Comparison of ENCODE assay signal across 8 cellular contexts in the genomic region with DNA sequence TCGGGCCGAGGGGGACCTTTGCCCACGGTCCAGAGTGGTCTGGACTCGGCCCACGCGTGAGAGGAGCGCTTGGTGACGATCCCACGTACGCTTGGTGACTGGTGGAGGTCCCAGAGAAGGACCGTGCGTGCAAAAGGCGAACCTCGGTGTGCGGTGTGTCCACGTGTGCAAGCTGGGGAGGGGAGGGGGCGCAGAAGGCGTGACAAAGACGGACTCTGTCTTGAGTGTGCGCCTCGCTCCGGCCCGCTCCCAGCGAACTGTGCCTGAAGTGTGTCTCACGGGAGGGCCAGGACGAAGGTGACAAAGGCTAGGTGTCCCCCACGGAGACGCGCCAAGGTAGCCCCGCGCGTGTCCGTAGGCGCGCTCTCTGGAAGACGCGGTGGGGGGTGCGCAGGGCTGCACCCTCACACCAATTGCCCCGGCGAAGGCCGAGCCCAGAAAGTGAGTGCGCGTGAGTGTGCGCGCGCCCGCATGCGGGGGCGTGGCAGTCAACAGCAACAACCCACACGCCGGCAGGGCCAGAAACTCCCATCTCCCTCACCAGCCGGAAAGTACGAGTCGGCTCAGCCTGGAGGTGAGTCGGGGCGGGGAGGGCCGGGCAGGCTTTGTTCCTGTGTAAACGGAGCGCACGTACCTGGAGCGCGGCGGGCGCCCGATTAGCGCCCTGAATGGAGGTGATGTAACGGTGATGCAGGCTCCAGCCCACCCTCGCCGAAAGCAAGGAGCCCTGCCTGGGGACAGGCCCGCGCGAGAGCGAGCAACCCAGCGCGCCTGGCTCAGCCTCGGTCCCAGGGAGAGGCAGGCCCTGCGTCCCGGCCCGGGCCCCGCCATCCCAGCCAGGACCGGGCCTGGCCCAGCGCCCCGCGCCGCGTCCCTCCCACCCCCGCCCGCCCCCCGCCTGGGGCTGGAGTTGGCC. TPM values are rescaled to one million over a fixed set of nuclear protein-coding genes. Genes with fewer than 3 reads are reported as not detected.
DNase-seq lines count a peak whose midpoint lies in the region; ATAC-seq and TF ChIP-seq lines count a peak whose summit lies in the region.

A gene with protein sequence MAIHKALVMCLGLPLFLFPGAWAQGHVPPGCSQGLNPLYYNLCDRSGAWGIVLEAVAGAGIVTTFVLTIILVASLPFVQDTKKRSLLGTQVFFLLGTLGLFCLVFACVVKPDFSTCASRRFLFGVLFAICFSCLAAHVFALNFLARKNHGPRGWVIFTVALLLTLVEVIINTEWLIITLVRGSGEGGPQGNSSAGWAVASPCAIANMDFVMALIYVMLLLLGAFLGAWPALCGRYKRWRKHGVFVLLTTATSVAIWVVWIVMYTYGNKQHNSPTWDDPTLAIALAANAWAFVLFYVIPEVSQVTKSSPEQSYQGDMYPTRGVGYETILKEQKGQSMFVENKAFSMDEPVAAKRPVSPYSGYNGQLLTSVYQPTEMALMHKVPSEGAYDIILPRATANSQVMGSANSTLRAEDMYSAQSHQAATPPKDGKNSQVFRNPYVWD (plus strand): TSS at position 521 of the 916 bp plus-strand sequence. CDS start 7,689 bp downstream, outside the sequence.

- TF ChIP-seq CTCF in GM10266 (IDR thresholded peaks at IDR 0.05; ENCODE audit: control insufficient read depth, insufficient read depth, low read depth, missing control alignments): no peak

- H3K4me3 ChIP-seq in duodenal mucosa (ENCODE audit: low read depth in 1 of 2, low read length in 2 of 2): peak within 1 kb of the TSS; percentile 80 to 82

- peaks cover 0 to 6% of the 10 kb centered on the region in 2 donors for H3K27me3 ChIP-seq in duodenal mucosa (ENCODE audit: control insufficient read depth in 1 of 2, insufficient read depth in 2 of 2, low read length in 2 of 2)

- ATAC-seq in memory B cell (ENCODE audit: low read depth) (peak; percentile 63), HG03460 (IDR thresholded peaks at IDR 0.05; ENCODE audit: unreplicated experiment) (no peak)

- H3K36me3 Mint-ChIP-seq in activated CD4-positive, alpha-beta T cell treated with anti-CD3 and anti-CD28 coated beads, Interleukin-2, amount 10 ng/mL, durations not matched to agents 24 days and 14 days (ENCODE audit: low read depth): no peaks in the 10 kb centered on the region
- peaks cover 1% of the 10 kb centered on the region for H3K36me3 Mint-ChIP-seq in memory B cell

- peak within 1 kb of the TSS; percentile 45 for H3K27ac Mint-ChIP-seq in activated CD4-positive, alpha-beta T cell treated with anti-CD3 and anti-CD28 coated beads, Interleukin-2, amount 10 ng/mL, durations not matched to agents 24 days and 14 days
- no peak within 1 kb of the TSS for H3K27ac Mint-ChIP-seq in memory B cell

- H3K27me3 Mint-ChIP-seq in activated CD4-positive, alpha-beta T cell treated with anti-CD3 and anti-CD28 coated beads, Interleukin-2, amount 10 ng/mL, durations not matched to agents 24 days and 14 days: peaks cover 68% of the 10 kb centered on the region
- H3K27me3 Mint-ChIP-seq in memory B cell: peaks cover 17% of the 10 kb centered on the region

- H3K4me3 Mint-ChIP-seq in activated CD4-positive, alpha-beta T cell treated with anti-CD3 and anti-CD28 coated beads, Interleukin-2, amount 10 ng/mL, durations not matched to agents 24 days and 14 days: peak within 1 kb of the TSS; percentile 74
- H3K4me3 Mint-ChIP-seq in memory B cell: peak within 1 kb of the TSS; percentile 71

- peaks cover 38 to 43% of the 10 kb centered on the region in 2 donors for H3K4me1 ChIP-seq in duodenal mucosa (ENCODE audit: control insufficient read depth in 1 of 2, insufficient read depth in 2 of 2, low read length in 2 of 2)

- H3K4me1 Mint-ChIP-seq in activated CD4-positive, alpha-beta T cell treated with anti-CD3 and anti-CD28 coated beads, Interleukin-2, amount 10 ng/mL, durations not matched to agents 24 days and 14 days: peaks cover 11% of the 10 kb centered on the region
- peaks cover 6% of the 10 kb centered on the region for H3K4me1 Mint-ChIP-seq in memory B cell

- DNase-seq in GM10266 (ENCODE audit: extremely low spot score) (peak; percentile 83), NCI-H1105 (lab: John Stamatoyannopoulos, UW) (peak; percentile 24), memory B cell (ENCODE audit: low spot score in 2 of 2) (no peak), COLO829 (ENCODE audit: low spot score) (no peak)
- peak; percentile 86 for DNase-seq in activated CD4-positive, alpha-beta T cell treated with anti-CD3 and anti-CD28 coated beads, Interleukin-2, amount 10 ng/mL, durations not matched to agents 24 days and 14 days
- DNase-seq in stimulated activated CD8-positive, alpha-beta memory T cell treated with anti-CD3 and anti-CD28 coated beads, Interleukin-4, amount 100 ng/mL, for 24 hours (ENCODE audit: low read depth): peak; percentile 32

- H3K9ac ChIP-seq in duodenal mucosa (ENCODE audit: low read depth in 1 of 2, low read length in 2 of 2): peak within 1 kb of the TSS; percentile 87 to 99

- H3K9me3 Mint-ChIP-seq in activated CD4-positive, alpha-beta T cell treated with anti-CD3 and anti-CD28 coated beads, Interleukin-2, amount 10 ng/mL, durations not matched to agents 24 days and 14 days: no peaks in the 10 kb centered on the region
- no peaks in the 10 kb centered on the region for H3K9me3 Mint-ChIP-seq in memory B cell

- H3K9me3 ChIP-seq in duodenal mucosa (ENCODE audit: control insufficient read depth in 1 of 2, low read length in 2 of 2): no peaks in the 10 kb centered on the region

- intact Hi-C loops in activated CD4-positive, alpha-beta T cell treated with anti-CD3 and anti-CD28 coated beads, Interleukin-2, amount 10 ng/mL, durations not matched to agents 24 days and 14 days (cut with micrococcal nuclease): loop anchor here (10.0 kb wide), 1 partner anchor 63 kb away; no protein-coding TSS in a partner anchor

- peak within 1 kb of the TSS; percentile 96 for H3K27ac ChIP-seq in duodenal mucosa (ENCODE audit: low read depth, low read length)

- no peaks in the 10 kb centered on the region for H3K36me3 ChIP-seq in duodenal mucosa (ENCODE audit: control insufficient read depth in 1 of 2, insufficient read depth in 2 of 2, low read length in 2 of 2)

RNA-seq across cellular contexts. Expression of the gene that starts here (rescaled TPM):
- 0.42 and 0.54 TPM in 2 replicates for total RNA-seq in activated CD4-positive, alpha-beta T cell treated with anti-CD3 and anti-CD28 coated beads, Interleukin-2, amount 10 ng/mL, durations not matched to agents 24 days and 14 days

Comparison
In these comparisons a context has a peak if more than half of its experiments do, and no peak if none do; other contexts are left out.
1. Peak in DNase-seq in activated CD4-positive, alpha-beta T cell treated with anti-CD3 and anti-CD28 coated beads, Interleukin-2, amount 10 ng/mL, durations not matched to agents 24 days and 14 days; RNA of the gene not detected or under 1 TPM.
2. DNase-seq: peak in GM10266 (single experiment), NCI-H1105 (single experiment) and stimulated activated CD8-positive, alpha-beta memory T cell treated with anti-CD3 and anti-CD28 coated beads, Interleukin-4, amount 100 ng/mL, for 24 hours (single experiment); none in memory B cell (0 of 2) and COLO829 (single experiment).